ENCODE assay signal across 8 cellular contexts in genomic region chr13:49444517-49445395, GRCh38. TPM values are rescaled to one million over a fixed set of nuclear protein-coding genes. Genes with fewer than 3 reads are reported as not detected.
A peak's percentile ranks its signal among the peaks of the same experiment; 100 is the strongest.
DNase-seq lines count a peak whose midpoint lies in the region; ATAC-seq and TF ChIP-seq lines count a peak whose summit lies in the region.

No MANE protein-coding gene starts in this region.

- DNase-seq in COLO668 (lab: John Stamatoyannopoulos, UW; ENCODE audit: unreplicated experiment): peak; percentile 39
- peak; percentile 66 for DNase-seq in LoVo (ENCODE audit: low spot score)
- DNase-seq in WERI-Rb-1: no peak
- DNase-seq in effector memory CD4-positive, alpha-beta T cell: peak; percentile 3 to 18 (median 6)
- DNase-seq in memory B cell (ENCODE audit: low spot score in 2 of 2): peak; percentile 43 to 64
- DNase-seq in thoracic aorta (ENCODE audit: low spot score): no peak
- no peak for DNase-seq in NCI-H446 treated with DMSO at 0.1 percent for 48 hours (lab: John Stamatoyannopoulos, UW)

- H3K36me3 ChIP-seq in WERI-Rb-1 (no peaks in the 10 kb centered on the region), thoracic aorta (no peaks in the 10 kb centered on the region)
- no peaks in the 10 kb centered on the region for H3K36me3 ChIP-seq in effector memory CD4-positive, alpha-beta T cell (ENCODE audit: control insufficient read depth, insufficient read depth, low read length)

- H3K9me3 Mint-ChIP-seq in memory B cell: peaks cover 1% of the 10 kb centered on the region

- H3K4me3 ChIP-seq in WERI-Rb-1 (ENCODE audit: low read depth, low read length) (peak overlapping the region; percentile 58), thoracic aorta (peak overlapping the region; percentile 83)
- H3K4me3 ChIP-seq in effector memory CD4-positive, alpha-beta T cell (ENCODE audit: insufficient read depth, low read depth, low read length, poor library complexity, severe bottlenecking): peak overlapping the region; percentile 69

- H3K4me1 ChIP-seq in effector memory CD4-positive, alpha-beta T cell (ENCODE audit: control insufficient read depth, insufficient read depth, low read length, poor library complexity, severe bottlenecking): peaks cover 8% of the 10 kb centered on the region
- H3K4me1 ChIP-seq in thoracic aorta (ENCODE audit: control insufficient read depth in 1 of 2, low read depth in 2 of 2): peaks cover 25 to 33% of the 10 kb centered on the region in 2 donors

- H3K36me3 Mint-ChIP-seq in memory B cell: peaks cover 11% of the 10 kb centered on the region

- peak overlapping the region; percentile 94 for H3K4me3 Mint-ChIP-seq in memory B cell

- peaks cover 26% of the 10 kb centered on the region for H3K4me1 Mint-ChIP-seq in memory B cell

- peak overlapping the region; percentile 96 for H3K27ac Mint-ChIP-seq in memory B cell

- H3K9me3 ChIP-seq in WERI-Rb-1 (ENCODE audit: severe bottlenecking) (no peaks in the 10 kb centered on the region), thoracic aorta (no peaks in the 10 kb centered on the region)
- no peaks in the 10 kb centered on the region for H3K9me3 ChIP-seq in effector memory CD4-positive, alpha-beta T cell (ENCODE audit: control insufficient read depth, low read length)

- ATAC-seq in GM21447 (IDR thresholded peaks at IDR 0.05; ENCODE audit: unreplicated experiment) (peak; percentile 15), memory B cell (ENCODE audit: low read depth) (peak; percentile 32), thoracic aorta (ENCODE audit: insufficient number of reproducible peaks, low FRiP score, low read depth) (peak; percentile 7)

- no peaks in the 10 kb centered on the region for H3K27me3 Mint-ChIP-seq in memory B cell

- TF ChIP-seq CTCF in WERI-Rb-1 (IDR thresholded peaks at IDR 0.05; ENCODE audit: low read depth, low read length) (no peak), thoracic aorta (IDR thresholded peaks at IDR 0.05) (no peak)

- peak overlapping the region; percentile 75 for H3K27ac ChIP-seq in WERI-Rb-1
- H3K27ac ChIP-seq in effector memory CD4-positive, alpha-beta T cell (ENCODE audit: insufficient read depth, low read length, poor library complexity, severe bottlenecking): peak overlapping the region; percentile 81
- peak overlapping the region; percentile 84 to 94 for H3K27ac ChIP-seq in thoracic aorta

- no peaks in the 10 kb centered on the region for H3K27me3 ChIP-seq in WERI-Rb-1 (ENCODE audit: insufficient read depth, low read depth, severe bottlenecking)
- H3K27me3 ChIP-seq in effector memory CD4-positive, alpha-beta T cell (replicated peaks; ENCODE audit: control insufficient read depth, insufficient read depth, low read length, poor library complexity, severe bottlenecking): no peaks in the 10 kb centered on the region
- no peaks in the 10 kb centered on the region for H3K27me3 ChIP-seq in thoracic aorta (replicated peaks; ENCODE audit: insufficient read depth)

RNA-seq across cellular contexts. Expression of gene SETDB2, which starts 0.7 kb away (rescaled TPM):
- 1 to 10 TPM; 9.0 to 9.1 TPM for total RNA-seq in thoracic aorta

RNA-seq across cellular contexts. Expression of gene CAB39L, which starts 0.9 kb away (rescaled TPM):
- total RNA-seq in thoracic aorta: 10 to 100 TPM; 38.7 to 46.7 TPM

RNA-seq across cellular contexts. Expression of gene PHF11, which starts 51.0 kb away (rescaled TPM):
- total RNA-seq in thoracic aorta: 10 to 100 TPM; 39.3 to 51.1 TPM

Comparison
In these comparisons a context has a peak if more than half of its experiments do, and no peak if none do; other contexts are left out.
1. DNase-seq: peak in COLO668 (single experiment), LoVo (single experiment), effector memory CD4-positive, alpha-beta T cell (3 of 3) and memory B cell (2 of 2); none in WERI-Rb-1 (single experiment), thoracic aorta (single experiment) and NCI-H446 treated with DMSO at 0.1 percent for 48 hours (single experiment).
2. Peak in every context shown above with its lines, with median percentiles within 50 percentile points of each other: ATAC-seq, H3K27ac ChIP-seq and H3K4me3 ChIP-seq.